In genomic region chr18:51666717-51667320, GRCh38 we compare ENCODE assay signal across 10 cellular contexts.
DNase-seq lines count a peak whose midpoint lies in the region; ATAC-seq and TF ChIP-seq lines count a peak whose summit lies in the region.
"Had no signal": no experiment of that assay in that cellular context is flagged by ENCODE, and none has a peak within 500 bp of the region (broad histone marks: within the 10 kb centered on the region; RNA-seq: fewer than 3 reads in every experiment).

No MANE protein-coding gene starts in this region.

- TF ChIP-seq CTCF in heart left ventricle (IDR thresholded peaks at IDR 0.05) (no peak), testis (IDR thresholded peaks at IDR 0.05) (no peak)

- TF ChIP-seq POLR2A in heart left ventricle (IDR thresholded peaks at IDR 0.05) (no peak), testis (IDR thresholded peaks at IDR 0.05) (no peak)

- in situ Hi-C loops in KBM-7 (cut with MboI; ENCODE audit: low pct_unique_long_range_greater_than_20kb, low sequenced_read_pairs): no loop called here

- no peaks in the 10 kb centered on the region for H3K9me3 ChIP-seq in SJCRH30 (replicated peaks)
- H3K9me3 ChIP-seq in heart left ventricle: peaks cover 0 to 7% (median 0%) of the 10 kb centered on the region in 12 donors
- no peaks in the 10 kb centered on the region for H3K9me3 ChIP-seq in testis

- H3K4me3 ChIP-seq in SJCRH30: peak overlapping the region; percentile 27
- H3K4me3 ChIP-seq in heart left ventricle: no peak overlapping the region
- no peak overlapping the region for H3K4me3 ChIP-seq in testis

- peak; percentile 9 for DNase-seq in NCI-H2196 (lab: John Stamatoyannopoulos, UW; ENCODE audit: unreplicated experiment)
- no peak for DNase-seq in NCI-H2196 treated with DMSO at 0.1 percent for 48 hours (lab: John Stamatoyannopoulos, UW; ENCODE audit: unreplicated experiment)
- peak; percentile 85 to 89 for DNase-seq in SJCRH30
- DNase-seq in heart left ventricle: peak; percentile 15 to 59 (median 44)
- DNase-seq in testis: peak; percentile 71
- no peak for DNase-seq in KBM-7
- no peak for DNase-seq in effector CD4-positive, alpha-beta T cell
- DNase-seq in stimulated activated naive CD4-positive, alpha-beta T cell (lab: John Stamatoyannopoulos, UW): no peak
- DNase-seq: activated CD8-positive, alpha-beta T cell treated with anti-CD3 and anti-CD28 coated beads, Interleukin-2, amount 10 ng/mL, durations not matched to agents 7 days and 5 days; immature natural killer cell had no signal

- WGBS in heart left ventricle, 4 donors: 9 to 28% (median 22%) methylated on average over 7 to 10 of the region's 10 CpGs
- 49 to 50% methylated on average over 7 to 10 of the region's 10 CpGs for WGBS in testis, 2 donors

- H3K27ac ChIP-seq in SJCRH30: peak overlapping the region; percentile 77
- no peak overlapping the region for H3K27ac ChIP-seq in heart left ventricle
- no peak overlapping the region for H3K27ac ChIP-seq in testis

- intact Hi-C loops in heart left ventricle (cut with DNase I) (no loop called here), testis (cut with DNase I; ENCODE audit: low total_unique reads) (no loop called here)

- H3K27me3 ChIP-seq in SJCRH30 (no peaks in the 10 kb centered on the region), heart left ventricle (peaks cover 0 to 27% (median 2%) of the 10 kb centered on the region in 9 donors), testis (no peaks in the 10 kb centered on the region)

- peaks cover 9% of the 10 kb centered on the region; the same call in 1 of the 2 replicates for H3K4me1 ChIP-seq in SJCRH30
- no peaks in the 10 kb centered on the region for H3K4me1 ChIP-seq in heart left ventricle
- no peaks in the 10 kb centered on the region for H3K4me1 ChIP-seq in testis

- peak in 3 of 4 donors; percentile 31 to 41 (median 37) for ATAC-seq in heart left ventricle
- ATAC-seq: activated CD8-positive, alpha-beta T cell treated with anti-CD3 and anti-CD28 coated beads, Interleukin-2, amount 10 ng/mL, durations not matched to agents 7 days and 5 days had no signal

- H3K36me3 ChIP-seq in SJCRH30: no peaks in the 10 kb centered on the region
- no peaks in the 10 kb centered on the region for H3K36me3 ChIP-seq in heart left ventricle
- no peaks in the 10 kb centered on the region for H3K36me3 ChIP-seq in testis (ENCODE audit: low read depth, missing control alignments)

Comparison
In these comparisons a context has a peak if more than half of its experiments do, and no peak if none do; other contexts are left out.
1. DNase-seq: peak in NCI-H2196 (single experiment), SJCRH30 (2 of 2), heart left ventricle (5 of 5) and testis (single experiment); none in NCI-H2196 treated with DMSO at 0.1 percent for 48 hours (single experiment), KBM-7 (single experiment), effector CD4-positive, alpha-beta T cell (single experiment) and stimulated activated naive CD4-positive, alpha-beta T cell (0 of 6).